11 cellular contexts compared by ENCODE assay signal in genomic region chr1:25700626-25701025, GRCh38.
A peak's percentile ranks its signal among the peaks of the same experiment; 100 is the strongest.
DNase-seq lines count a peak whose midpoint lies in the region; ATAC-seq, FAIRE-seq and TF ChIP-seq lines count a peak whose summit lies in the region.
"Had no signal": no experiment of that assay in that cellular context is flagged by ENCODE, and none has a peak within 500 bp of the region (broad histone marks: within the 10 kb centered on the region; RNA-seq: fewer than 3 reads in every experiment).

No MANE protein-coding gene starts in this region.

- H4K20me1 ChIP-seq in HepG2 (ENCODE audit: insufficient read depth, low read length), result no peaks in the 10 kb centered on the region
- H4K20me1 ChIP-seq: BLaER1 had no signal

- H3K79me2 ChIP-seq in HepG2 (ENCODE audit: insufficient read depth, low read length), result no peaks in the 10 kb centered on the region
- H3K79me2 ChIP-seq in trophoblast cell (ENCODE audit: control insufficient read depth, insufficient read depth, low read length, poor library complexity), result no peaks in the 10 kb centered on the region

- H3K9ac ChIP-seq in HepG2 (ENCODE audit: insufficient read depth, low read depth, low read length) (no peak overlapping the region), trophoblast cell (ENCODE audit: low read length) (no peak overlapping the region)
- H3K9ac ChIP-seq: BLaER1 had no signal

- no peak for TF ChIP-seq EP300 in HepG2 (IDR thresholded peaks at IDR 0.05; ENCODE audit: low read depth in 2 of 2, low read length in 2 of 2)
- no peak for TF ChIP-seq EP300 in HepG2 (CRISPR knock-in tag; IDR thresholded peaks at IDR 0.05; ENCODE audit: borderline replicate concordance)

- H3K27me3 Mint-ChIP-seq in naive thymus-derived CD4-positive, alpha-beta T cell, result peaks cover 0 to 49% (median 0%) of the 10 kb centered on the region in 5 donors

- peak overlapping the region in 6 of 9 donors; percentile 15 to 71 (median 41) for H3K27ac Mint-ChIP-seq in naive thymus-derived CD4-positive, alpha-beta T cell
- H3K27ac Mint-ChIP-seq: activated B cell treated with CpG ODN at 0.5 μM for 24 hours; activated naive CD4-positive, alpha-beta T cell treated with anti-CD3 and anti-CD28 coated beads for 36 hours had no signal

- H3K18ac ChIP-seq in trophoblast cell (ENCODE audit: low read length), result no peak overlapping the region

- H3K9me3 Mint-ChIP-seq in naive thymus-derived CD4-positive, alpha-beta T cell, result peaks cover 0 to 2% (median 0%) of the 10 kb centered on the region in 11 donors
- H3K9me3 Mint-ChIP-seq: activated B cell treated with CpG ODN at 0.5 μM for 24 hours; activated naive CD4-positive, alpha-beta T cell treated with anti-CD3 and anti-CD28 coated beads for 36 hours had no signal

- peaks cover 0 to 8% (median 3%) of the 10 kb centered on the region in 5 donors for H3K36me3 Mint-ChIP-seq in naive thymus-derived CD4-positive, alpha-beta T cell

- H2AFZ ChIP-seq in HepG2 (ENCODE audit: low read length), result no peak overlapping the region
- H2AFZ ChIP-seq in trophoblast cell (ENCODE audit: insufficient read depth, low read length, poor library complexity), result no peak overlapping the region

- CTCF ChIA-PET in HepG2 (lab: Yijun Ruan, JAX; ENCODE audit: low intra/inter-chr PET ratio, low total read pairs), result no interaction called here
- CTCF ChIA-PET in naive thymus-derived CD4-positive, alpha-beta T cell (lab: Charles Lee), result no interaction called here

- H3K4me2 ChIP-seq in HepG2 (ENCODE audit: low read depth, low read length) (no peak overlapping the region), trophoblast cell (ENCODE audit: low read length) (no peak overlapping the region)
- H3K4me2 ChIP-seq: BLaER1 had no signal

- H3K79me1 ChIP-seq in trophoblast cell (ENCODE audit: low read length), result no peaks in the 10 kb centered on the region

- no peak overlapping the region for H3K4me3 Mint-ChIP-seq in naive thymus-derived CD4-positive, alpha-beta T cell
- H3K4me3 Mint-ChIP-seq: activated B cell treated with CpG ODN at 0.5 μM for 24 hours; activated naive CD4-positive, alpha-beta T cell treated with anti-CD3 and anti-CD28 coated beads for 36 hours had no signal

- no peak overlapping the region for H4K91ac ChIP-seq in trophoblast cell (ENCODE audit: low read depth, low read length)

- DNase-seq in HepG2 (ENCODE audit: low spot score), result no peak
- DNase-seq in right lobe of liver, result no peak
- no peak for DNase-seq in epithelial cell of proximal tubule (ENCODE audit: low read depth)
- no peak for DNase-seq in naive thymus-derived CD4-positive, alpha-beta T cell
- DNase-seq in GM10266 (ENCODE audit: extremely low spot score), result no peak
- DNase-seq in NCI-H1436 (lab: John Stamatoyannopoulos, UW), result no peak
- no peak for DNase-seq in trophoblast cell
- DNase-seq: activated B cell treated with CpG ODN at 0.5 μM for 24 hours; activated naive CD4-positive, alpha-beta T cell treated with anti-CD3 and anti-CD28 coated beads for 36 hours had no signal

- FAIRE-seq in HepG2 (lab: Jason Lieb, UNC), result no peak

- no peak overlapping the region for H3K14ac ChIP-seq in trophoblast cell (ENCODE audit: low read length)

- H3K9me3 ChIP-seq in HepG2 (ENCODE audit: low read length) (no peaks in the 10 kb centered on the region), right lobe of liver (no peaks in the 10 kb centered on the region), trophoblast cell (ENCODE audit: insufficient read depth, low read depth, low read length) (no peaks in the 10 kb centered on the region)
- no peaks in the 10 kb centered on the region for H3K9me3 ChIP-seq in naive thymus-derived CD4-positive, alpha-beta T cell (ENCODE audit: control insufficient read depth in 2 of 3, low read length in 3 of 3)
- H3K9me3 ChIP-seq: BLaER1 had no signal

- H3K4ac ChIP-seq in trophoblast cell (ENCODE audit: low read depth, low read length), result no peak overlapping the region

- intact Hi-C loops in HepG2 (cut with micrococcal nuclease; ENCODE audit: unreplicated experiment), result no loop called here
- intact Hi-C loops in right lobe of liver (cut with DNase I), result no loop called here
- intact Hi-C loops in naive thymus-derived CD4-positive, alpha-beta T cell (cut with micrococcal nuclease), result no loop called here

- H4K12ac ChIP-seq in trophoblast cell (ENCODE audit: low read depth, low read length), result no peak overlapping the region

- in situ Hi-C loops in HepG2 (cut with HindIII; ENCODE audit: extremely low pct_ligation_motif_present, low pct_unique_long_range_greater_than_20kb), result no loop called here

- peak; percentile 92 for ATAC-seq in HepG2
- no peak for ATAC-seq in right lobe of liver
- ATAC-seq in naive thymus-derived CD4-positive, alpha-beta T cell, result no peak
- ATAC-seq in GM21381 (IDR thresholded peaks at IDR 0.05; ENCODE audit: unreplicated experiment), result no peak

- no peak overlapping the region for H2AK5ac ChIP-seq in trophoblast cell (ENCODE audit: low read length)

- H3K27me3 ChIP-seq in HepG2 (ENCODE audit: control insufficient read depth in 1 of 2, insufficient read depth in 2 of 2, low read length in 2 of 2) (peaks cover 0 to 25% of the 10 kb centered on the region in 2 experiments; a peak in 3 of 5 replicates), right lobe of liver (no peaks in the 10 kb centered on the region), trophoblast cell (ENCODE audit: insufficient read depth, low read length) (no peaks in the 10 kb centered on the region)
- no peaks in the 10 kb centered on the region for H3K27me3 ChIP-seq in naive thymus-derived CD4-positive, alpha-beta T cell (ENCODE audit: control insufficient read depth in 2 of 2, insufficient read depth in 2 of 2, low read length in 2 of 2)
- H3K27me3 ChIP-seq: BLaER1 had no signal

- H3K4me3 ChIP-seq in HepG2 (replicated peaks in 1 of 3; ENCODE audit: insufficient read depth in 1 of 3, low read depth in 2 of 3, low read length in 3 of 3) (no peak overlapping the region), right lobe of liver (no peak overlapping the region), epithelial cell of proximal tubule (ENCODE audit: low read depth, low read length) (no peak overlapping the region), trophoblast cell (ENCODE audit: low read depth, low read length) (no peak overlapping the region)
- no peak overlapping the region for H3K4me3 ChIP-seq in naive thymus-derived CD4-positive, alpha-beta T cell (ENCODE audit: low read length)
- H3K4me3 ChIP-seq: BLaER1 had no signal

- POLR2A ChIA-PET in HepG2 (lab: Yijun Ruan, JAX), result no interaction called here
- POLR2A ChIA-PET in naive thymus-derived CD4-positive, alpha-beta T cell (lab: Charles Lee), result no interaction called here

- WGBS in HepG2 (ENCODE audit: low lambda C conversion rate), result 23% methylated on average over 7 of the region's 7 CpGs
- WGBS in right lobe of liver (ENCODE audit: insufficient coverage, low coverage, low lambda C conversion rate, missing lambda C conversion rate), result 79% methylated on average over 5 of the region's 7 CpGs
- WGBS in trophoblast cell (ENCODE audit: extremely low coverage, insufficient coverage, insufficient read length), result no CpG with 5 or more reads among the region's 7 CpGs

- H3K4me1 ChIP-seq in HepG2 (ENCODE audit: insufficient read depth, low read length) (no peaks in the 10 kb centered on the region), right lobe of liver (peaks cover 0 to 20% (median 2%) of the 10 kb centered on the region in 4 donors), trophoblast cell (ENCODE audit: control insufficient read depth in 1 of 2, insufficient read depth in 2 of 2, low read length in 2 of 2) (peaks cover 9 to 13% of the 10 kb centered on the region in 2 experiments)
- H3K4me1 ChIP-seq in naive thymus-derived CD4-positive, alpha-beta T cell (ENCODE audit: control insufficient read depth in 2 of 2, insufficient read depth in 2 of 2, low read length in 2 of 2), result peaks cover 15 to 60% of the 10 kb centered on the region in 2 donors

- no peak overlapping the region for H2BK12ac ChIP-seq in trophoblast cell (ENCODE audit: low read length)

- no TSS peak for BruUV-seq in HepG2 (replicated peaks; lab: Mats Ljungman, UMichigan)

- H2BK120ac ChIP-seq in trophoblast cell (ENCODE audit: insufficient read depth, low read length, poor library complexity), result no peak overlapping the region

- no peaks in the 10 kb centered on the region for H3K36me3 ChIP-seq in HepG2 (replicated peaks in 1 of 2; ENCODE audit: control insufficient read depth in 1 of 2, insufficient read depth in 2 of 2, low read length in 2 of 2)
- no peaks in the 10 kb centered on the region for H3K36me3 ChIP-seq in right lobe of liver
- peaks cover 0 to 16% (median 0%) of the 10 kb centered on the region in 3 experiments for H3K36me3 ChIP-seq in naive thymus-derived CD4-positive, alpha-beta T cell (ENCODE audit: control insufficient read depth in 2 of 3, insufficient read depth in 3 of 3, low read length in 3 of 3)
- H3K36me3 ChIP-seq in trophoblast cell (ENCODE audit: control insufficient read depth in 1 of 2, insufficient read depth in 2 of 2, low read length in 2 of 2), result no peaks in the 10 kb centered on the region
- H3K36me3 ChIP-seq: BLaER1 had no signal

- no peak overlapping the region for H3K23ac ChIP-seq in trophoblast cell (ENCODE audit: low read length)

- no peak for TF ChIP-seq RAD21 in HepG2 (CRISPR knock-in tag; IDR thresholded peaks at IDR 0.05)

- peaks cover 38 to 87% (median 76%) of the 10 kb centered on the region in 7 donors for H3K4me1 Mint-ChIP-seq in naive thymus-derived CD4-positive, alpha-beta T cell
- H3K4me1 Mint-ChIP-seq: activated B cell treated with CpG ODN at 0.5 μM for 24 hours had no signal

- no peak overlapping the region for H4K8ac ChIP-seq in trophoblast cell (ENCODE audit: low read depth, low read length)

- TF ChIP-seq CTCF in HepG2 (CRISPR knock-in tag; IDR thresholded peaks at IDR 0.05) (no peak), right lobe of liver (IDR thresholded peaks at IDR 0.05) (no peak), epithelial cell of proximal tubule (conservative IDR thresholded peaks at IDR 0.05; ENCODE audit: low read depth, low read length) (peak; percentile 9), GM10266 (IDR thresholded peaks at IDR 0.05; ENCODE audit: control insufficient read depth, insufficient read depth, low read depth, missing control alignments) (no peak)

- H2BK5ac ChIP-seq in trophoblast cell (ENCODE audit: low read depth, low read length, poor library complexity), result no peak overlapping the region

- H3K27ac ChIP-seq in HepG2 (ENCODE audit: extremely low read length, insufficient read depth, low read length) (no peak overlapping the region), right lobe of liver (no peak overlapping the region), trophoblast cell (ENCODE audit: low read depth, low read length) (no peak overlapping the region)
- H3K27ac ChIP-seq in naive thymus-derived CD4-positive, alpha-beta T cell (ENCODE audit: low read depth, low read length), result no peak overlapping the region
- H3K27ac ChIP-seq: BLaER1 had no signal

- TF ChIP-seq POLR2A in HepG2 (IDR thresholded peaks at IDR 0.05; ENCODE audit: insufficient read depth in 1 of 2, low read depth in 2 of 2, low read length in 2 of 2), result no peak
- TF ChIP-seq POLR2A in right lobe of liver (IDR thresholded peaks at IDR 0.05), result no peak

TF ChIP-seq in HepG2, 621 proteins besides CTCF, POLR2A, EP300 and RAD21 (continues in another document):
- no peak for TF ChIP-seq ZNF678 (CRISPR knock-in tag; IDR thresholded peaks at IDR 0.05)
- TF ChIP-seq CENPX (CRISPR knock-in tag; IDR thresholded peaks at IDR 0.05), result no peak
- no peak for TF ChIP-seq TCF12 (IDR thresholded peaks at IDR 0.05)
- no peak for TF ChIP-seq TCF12 (CRISPR knock-in tag; IDR thresholded peaks at IDR 0.05)
